In genomic region chr5:66246621-66247020, GRCh38 we compare ENCODE assay signal across 20 cellular contexts.
DNase-seq lines count a peak whose midpoint lies in the region; TF ChIP-seq lines count a peak whose summit lies in the region.
"Had no signal": no experiment of that assay in that cellular context is flagged by ENCODE, and none has a peak within 500 bp of the region (broad histone marks: within the 10 kb centered on the region; RNA-seq: fewer than 3 reads in every experiment).

No MANE protein-coding gene starts in this region.

- peak; percentile 84 for DNase-seq in EL
- peak; percentile 26 for DNase-seq in RKO (ENCODE audit: low spot score)
- peak; percentile 21 for DNase-seq in esophagus muscularis mucosa (ENCODE audit: extremely low spot score)
- DNase-seq in skeletal muscle cell (ENCODE audit: low read depth): peak; percentile 79
- no peak for DNase-seq in left ventricle myocardium inferior
- DNase-seq in NCI-H526 (lab: John Stamatoyannopoulos, UW): no peak
- DNase-seq in spleen: no peak
- DNase-seq in NCI-H2196 (lab: John Stamatoyannopoulos, UW; ENCODE audit: unreplicated experiment): no peak
- DNase-seq: activated effector memory CD4-positive, alpha-beta T cell treated with anti-CD3 and anti-CD28 coated beads, Interleukin-2, amount 50 U/mL, for 16 hours; caudate nucleus; CD4-positive, alpha-beta T cell; endodermal cell; GF-D8; naive thymus-derived CD4-positive, alpha-beta T cell; NCI-H2029 treated with DMSO at 0.1 percent for 48 hours; retina; SIG-M5; stimulated activated CD4-positive, alpha-beta T cell treated with anti-CD3 and anti-CD28 coated beads, Interleukin-4, amount 100 ng/mL, for 24 hours; upper lobe of right lung had no signal

- H3K4me3 ChIP-seq in esophagus muscularis mucosa (no peak overlapping the region), skeletal muscle cell (ENCODE audit: low read depth, low read length) (no peak overlapping the region), left ventricle myocardium inferior (no peak overlapping the region), spleen (no peak overlapping the region)
- H3K4me3 ChIP-seq: upper lobe of right lung had no signal

- H3K27ac ChIP-seq in esophagus muscularis mucosa (replicated peaks in 1 of 4): no peak overlapping the region
- H3K27ac ChIP-seq in left ventricle myocardium inferior (replicated peaks): no peak overlapping the region
- H3K27ac ChIP-seq in spleen: no peak overlapping the region
- H3K27ac ChIP-seq: KMS-11, upper lobe of right lung had no signal

- no peak for TF ChIP-seq EP300 in esophagus muscularis mucosa (IDR thresholded peaks at IDR 0.05)

- H3K9me3 ChIP-seq in esophagus muscularis mucosa: no peaks in the 10 kb centered on the region
- H3K9me3 ChIP-seq in left ventricle myocardium inferior (replicated peaks): no peaks in the 10 kb centered on the region
- H3K9me3 ChIP-seq in spleen: no peaks in the 10 kb centered on the region
- H3K9me3 ChIP-seq: upper lobe of right lung had no signal

- intact Hi-C loops in esophagus muscularis mucosa (cut with DNase I): no loop called here
- intact Hi-C loops in left ventricle myocardium inferior (cut with micrococcal nuclease): no loop called here
- intact Hi-C loops in spleen (cut with DNase I; ENCODE audit: low total_unique reads): no loop called here

- 76% methylated on average over 6 of the region's 6 CpGs for WGBS in esophagus muscularis mucosa
- WGBS in spleen, 5 donors: 82 to 91% (median 85%) methylated on average over 6 of the region's 6 CpGs

- H3K27me3 ChIP-seq in esophagus muscularis mucosa: no peaks in the 10 kb centered on the region
- no peaks in the 10 kb centered on the region for H3K27me3 ChIP-seq in left ventricle myocardium inferior (ENCODE audit: low read depth)
- no peaks in the 10 kb centered on the region for H3K27me3 ChIP-seq in spleen (replicated peaks in 1 of 7)
- H3K27me3 ChIP-seq: upper lobe of right lung had no signal

- no peaks in the 10 kb centered on the region for H3K36me3 ChIP-seq in esophagus muscularis mucosa
- H3K36me3 ChIP-seq in left ventricle myocardium inferior: no peaks in the 10 kb centered on the region
- H3K36me3 ChIP-seq in spleen: no peaks in the 10 kb centered on the region
- H3K36me3 ChIP-seq: upper lobe of right lung had no signal

- H3K4me1 ChIP-seq in esophagus muscularis mucosa (no peaks in the 10 kb centered on the region), left ventricle myocardium inferior (no peaks in the 10 kb centered on the region), spleen (no peaks in the 10 kb centered on the region)
- H3K4me1 ChIP-seq: upper lobe of right lung had no signal

- no peak for TF ChIP-seq POLR2A in esophagus muscularis mucosa (IDR thresholded peaks at IDR 0.05; ENCODE audit: low read depth)
- no peak for TF ChIP-seq POLR2A in spleen (IDR thresholded peaks at IDR 0.05)

- TF ChIP-seq CTCF in esophagus muscularis mucosa (IDR thresholded peaks at IDR 0.05) (no peak), left ventricle myocardium inferior (IDR thresholded peaks at IDR 0.05; ENCODE audit: borderline replicate concordance) (no peak), spleen (IDR thresholded peaks at IDR 0.05 in 8 of 11, conservative IDR thresholded peaks at IDR 0.05 in 3 of 11) (no peak)

Comparison
In these comparisons a context has a peak if more than half of its experiments do, and no peak if none do; other contexts are left out.
1. DNase-seq: peak in EL (single experiment), RKO (single experiment), esophagus muscularis mucosa (single experiment) and skeletal muscle cell (single experiment); none in left ventricle myocardium inferior (single experiment), NCI-H526 (0 of 2), spleen (single experiment) and NCI-H2196 (single experiment).